In the genomic region with DNA sequence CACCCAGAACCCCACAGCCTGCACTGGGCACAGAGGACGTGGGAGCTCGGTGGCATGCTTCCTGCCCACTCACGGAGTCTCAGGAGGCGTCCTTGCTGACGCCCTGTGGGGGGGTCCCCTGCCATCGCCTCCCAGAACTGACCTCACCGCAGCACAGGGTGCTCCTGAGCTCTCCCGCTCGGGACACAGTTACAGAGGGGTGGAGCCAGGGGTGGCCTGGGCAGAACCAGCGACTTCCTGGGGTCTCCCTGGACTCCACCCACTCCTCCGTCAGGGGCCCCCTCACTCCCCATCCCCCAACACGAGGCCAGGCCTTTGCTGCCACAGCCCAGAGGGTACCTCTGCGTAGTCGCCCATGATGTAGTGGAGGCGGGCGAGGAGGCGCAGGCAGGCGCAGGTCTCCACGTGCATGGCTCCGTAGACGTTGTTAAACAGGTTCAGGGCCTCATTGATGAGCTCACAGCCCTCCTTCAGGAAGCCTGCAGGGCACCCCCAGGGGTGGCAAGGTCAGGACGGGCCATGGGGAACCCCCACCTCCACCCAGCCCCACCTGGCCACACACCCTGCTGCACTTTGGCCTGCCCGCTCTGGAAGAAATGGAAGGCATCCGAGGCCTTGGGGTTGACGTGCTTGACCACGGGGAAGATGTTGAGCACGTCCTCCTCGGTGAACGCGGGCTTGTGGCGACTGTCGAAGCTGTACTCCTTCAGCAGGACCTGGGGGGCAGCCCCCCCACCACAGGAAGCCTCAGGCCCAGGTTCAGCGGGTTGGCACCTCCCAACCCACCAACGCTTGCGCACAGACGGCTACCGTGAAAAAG, we compare ENCODE assay signal across 20 cellular contexts. TPM values are rescaled to one million over a fixed set of nuclear protein-coding genes. Genes with fewer than 3 reads are reported as not detected.
DNase-seq lines count a peak whose midpoint lies in the region; ATAC-seq and TF ChIP-seq lines count a peak whose summit lies in the region.
"Had no signal": no experiment of that assay in that cellular context is flagged by ENCODE, and none has a peak within 500 bp of the region (broad histone marks: within the 10 kb centered on the region; RNA-seq: fewer than 3 reads in every experiment).

No MANE protein-coding gene starts in this region.

- TF ChIP-seq POLR2A in Peyer's patch (IDR thresholded peaks at IDR 0.05) (no peak), spleen (IDR thresholded peaks at IDR 0.05) (no peak), esophagus squamous epithelium (IDR thresholded peaks at IDR 0.05) (no peak)

- H3K4me1 ChIP-seq in Peyer's patch (no peaks in the 10 kb centered on the region), spleen (peaks cover 0 to 19% (median 14%) of the 10 kb centered on the region in 6 donors), esophagus squamous epithelium (peaks cover 0 to 21% (median 0%) of the 10 kb centered on the region in 3 donors)
- H3K4me1 ChIP-seq: SJSA1 had no signal

- no peaks in the 10 kb centered on the region for H3K27me3 ChIP-seq in Peyer's patch
- no peaks in the 10 kb centered on the region for H3K27me3 ChIP-seq in spleen (replicated peaks in 1 of 7)
- H3K27me3 ChIP-seq in esophagus squamous epithelium, result no peaks in the 10 kb centered on the region
- H3K27me3 ChIP-seq: ovary, SJSA1, stomach had no signal

- H3K36me3 ChIP-seq in Peyer's patch (peaks cover 0 to 92% (median 0%) of the 10 kb centered on the region in 3 donors), spleen (peaks cover 0 to 100% (median 80%) of the 10 kb centered on the region in 6 donors), esophagus squamous epithelium (peaks cover 57 to 98% (median 57%) of the 10 kb centered on the region in 3 donors)
- H3K36me3 ChIP-seq: ovary had no signal

- no peaks in the 10 kb centered on the region for H3K27me3 Mint-ChIP-seq in T-helper 2 cell treated with Interferon-gamma antibody and Interleukin-4, amounts not matched to agents 5 μg/mL and 100 μg/mL, for 36 hours (ENCODE audit: low read depth)
- H3K27me3 Mint-ChIP-seq in glutamatergic neuron (ENCODE audit: unreplicated experiment), result peaks cover 9% of the 10 kb centered on the region
- H3K27me3 Mint-ChIP-seq: activated naive CD4-positive, alpha-beta T cell treated with anti-CD3 and anti-CD28 coated beads, Interleukin-2, amount 50 U/mL, for 24 hours; CD4-positive, alpha-beta T cell had no signal

- peaks cover 8% of the 10 kb centered on the region for H3K36me3 Mint-ChIP-seq in T-helper 2 cell treated with Interferon-gamma antibody and Interleukin-4, amounts not matched to agents 5 μg/mL and 100 μg/mL, for 36 hours (ENCODE audit: low read depth)
- H3K36me3 Mint-ChIP-seq in glutamatergic neuron (ENCODE audit: unreplicated experiment), result no peaks in the 10 kb centered on the region

- no peak for DNase-seq in T-helper 2 cell treated with Interferon-gamma antibody and Interleukin-4, amounts not matched to agents 5 μg/mL and 100 μg/mL, for 36 hours (ENCODE audit: low spot score)
- DNase-seq in T-helper 2 cell, result no peak
- DNase-seq in Peyer's patch, result peak in 2 of 3 donors; percentile 45 to 49
- DNase-seq in glutamatergic neuron, result peak; percentile 9
- peak; percentile 72 for DNase-seq in spleen
- no peak for DNase-seq in esophagus squamous epithelium (lab: John Stamatoyannopoulos, UW)
- DNase-seq: activated CD4-positive, alpha-beta T cell treated with anti-CD3 and anti-CD28 coated beads, Interleukin-2, amount 50 U/mL, for 48 hours; midbrain; NCI-H1436 treated with DMSO at 0.1 percent for 48 hours; NCI-H226 had no signal

- H3K27ac Mint-ChIP-seq in T-helper 2 cell treated with Interferon-gamma antibody and Interleukin-4, amounts not matched to agents 5 μg/mL and 100 μg/mL, for 36 hours, result peak overlapping the region; percentile 0
- no peak overlapping the region for H3K27ac Mint-ChIP-seq in glutamatergic neuron (ENCODE audit: unreplicated experiment)
- H3K27ac Mint-ChIP-seq: activated naive CD4-positive, alpha-beta T cell treated with anti-CD3 and anti-CD28 coated beads, Interleukin-2, amount 50 U/mL, for 24 hours; CD4-positive, alpha-beta T cell had no signal

- H3K4me3 Mint-ChIP-seq in T-helper 2 cell treated with Interferon-gamma antibody and Interleukin-4, amounts not matched to agents 5 μg/mL and 100 μg/mL, for 36 hours, result no peak overlapping the region
- H3K4me3 Mint-ChIP-seq in glutamatergic neuron (ENCODE audit: unreplicated experiment), result no peak overlapping the region
- H3K4me3 Mint-ChIP-seq: activated naive CD4-positive, alpha-beta T cell treated with anti-CD3 and anti-CD28 coated beads, Interleukin-2, amount 50 U/mL, for 24 hours; CD4-positive, alpha-beta T cell had no signal

- ATAC-seq in HG03095 (IDR thresholded peaks at IDR 0.05; ENCODE audit: unreplicated experiment) (no peak), GM19463 (IDR thresholded peaks at IDR 0.05; ENCODE audit: unreplicated experiment) (no peak)

- H3K27ac ChIP-seq in Peyer's patch (no peak overlapping the region), spleen (no peak overlapping the region), esophagus squamous epithelium (no peak overlapping the region)
- H3K27ac ChIP-seq: ovary, SJSA1, stomach had no signal

- no peaks in the 10 kb centered on the region for H3K9me3 Mint-ChIP-seq in T-helper 2 cell treated with Interferon-gamma antibody and Interleukin-4, amounts not matched to agents 5 μg/mL and 100 μg/mL, for 36 hours
- peaks cover 19% of the 10 kb centered on the region for H3K9me3 Mint-ChIP-seq in glutamatergic neuron (ENCODE audit: unreplicated experiment)
- H3K9me3 Mint-ChIP-seq: activated naive CD4-positive, alpha-beta T cell treated with anti-CD3 and anti-CD28 coated beads, Interleukin-2, amount 50 U/mL, for 24 hours; CD4-positive, alpha-beta T cell had no signal

- TF ChIP-seq CTCF in Peyer's patch (IDR thresholded peaks at IDR 0.05) (no peak), glutamatergic neuron (IDR thresholded peaks at IDR 0.05; ENCODE audit: partially characterized antibody, unreplicated experiment) (no peak), spleen (IDR thresholded peaks at IDR 0.05 in 8 of 11, conservative IDR thresholded peaks at IDR 0.05 in 3 of 11) (no peak), esophagus squamous epithelium (IDR thresholded peaks at IDR 0.05) (no peak)

- intact Hi-C loops in spleen (cut with DNase I; ENCODE audit: low total_unique reads), result no loop called here
- intact Hi-C loops in esophagus squamous epithelium (cut with DNase I), result no loop called here

- no peaks in the 10 kb centered on the region for H3K4me1 Mint-ChIP-seq in T-helper 2 cell treated with Interferon-gamma antibody and Interleukin-4, amounts not matched to agents 5 μg/mL and 100 μg/mL, for 36 hours (ENCODE audit: low read depth)
- peaks cover 7% of the 10 kb centered on the region for H3K4me1 Mint-ChIP-seq in glutamatergic neuron (ENCODE audit: low read depth, unreplicated experiment)

- no peak overlapping the region for H3K4me3 ChIP-seq in Peyer's patch
- H3K4me3 ChIP-seq in spleen, result peak overlapping the region in 1 of 8 donors; percentile 8
- no peak overlapping the region for H3K4me3 ChIP-seq in esophagus squamous epithelium
- H3K4me3 ChIP-seq: ovary, SJSA1, stomach had no signal

- H3K9me3 ChIP-seq in Peyer's patch, result no peaks in the 10 kb centered on the region
- H3K9me3 ChIP-seq in spleen, result no peaks in the 10 kb centered on the region
- H3K9me3 ChIP-seq in esophagus squamous epithelium, result no peaks in the 10 kb centered on the region
- H3K9me3 ChIP-seq: ovary, SJSA1, stomach had no signal

- 81 to 88% (median 83%) methylated on average over 12 to 37 of the region's 37 CpGs for WGBS in spleen, 5 donors
- WGBS in esophagus squamous epithelium, 2 donors, result no CpG with 5 or more reads among the region's 37 CpGs

RNA-seq across cellular contexts. Expression of a gene that starts 17.8 kb away (rescaled TPM):
- total RNA-seq in Peyer's patch (100 to 1,000 TPM; 127 to 323 (median 225) TPM), glutamatergic neuron (ENCODE audit: unreplicated experiment) (39.1 TPM), spleen (10 to 100 TPM; 37.9 to 82.6 (median 51.1) TPM), esophagus squamous epithelium (100 to 1,000 TPM in 3 of 4 donors, 10 to 100 TPM in 1; 89.2 to 164 (median 136) TPM)
- 10 to 100 TPM; 14.3 to 48.7 (median 26.5) TPM for polyA plus RNA-seq in spleen

RNA-seq across cellular contexts. Expression of a gene that starts 55.7 kb away (rescaled TPM):
- 1 to 10 TPM in 2 of 4 donors, not detected in 2; 1.5 to 1.6 TPM for total RNA-seq in Peyer's patch
- total RNA-seq in glutamatergic neuron (ENCODE audit: unreplicated experiment), result 19.0 TPM
- total RNA-seq in spleen, result under 1 TPM in 4 of 7 donors, not detected in 3; 0.14 to 0.26 (median 0.22) TPM
- polyA plus RNA-seq in spleen, result under 1 TPM; 0.03 to 0.20 (median 0.06) TPM
- total RNA-seq in esophagus squamous epithelium, result under 1 TPM in 3 of 4 donors, not detected in 1; 0.15 to 0.57 (median 0.35) TPM
- total RNA-seq: kidney epithelial cell, LHCN-M2, SJSA1, skeletal muscle tissue had no signal

Comparison
In these comparisons a context has a peak if more than half of its experiments do, and no peak if none do; other contexts are left out.
1. DNase-seq: peak in Peyer's patch (2 of 3), glutamatergic neuron (single experiment) and spleen (single experiment); none in T-helper 2 cell treated with Interferon-gamma antibody and Interleukin-4, amounts not matched to agents 5 μg/mL and 100 μg/mL, for 36 hours (single experiment), T-helper 2 cell (0 of 5) and esophagus squamous epithelium (single experiment).